37 cellular contexts compared by ENCODE assay signal in the genomic region with DNA sequence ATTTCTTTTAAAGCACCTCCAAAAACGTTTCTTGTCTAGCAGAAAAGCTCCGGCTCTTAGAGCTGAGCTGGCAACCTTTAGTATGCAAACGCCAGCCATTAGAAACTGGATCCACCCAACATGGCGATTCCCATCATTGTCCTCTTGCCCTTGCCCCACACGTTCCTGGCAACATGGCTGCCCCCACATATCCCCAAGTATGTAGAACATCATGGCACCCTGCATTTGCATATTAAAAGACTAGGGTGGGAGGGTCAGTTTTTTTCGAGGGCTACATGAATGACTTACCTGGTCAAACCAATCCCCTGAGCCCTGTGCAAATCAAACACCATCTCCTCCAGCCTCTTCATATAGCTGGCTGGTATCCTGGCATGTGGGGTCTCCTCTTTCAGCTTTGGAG.
"Had no signal": no experiment of that assay in that cellular context is flagged by ENCODE, and none has a peak within 500 bp of the region (broad histone marks: within the 10 kb centered on the region; RNA-seq: fewer than 3 reads in every experiment).

No MANE protein-coding gene starts in this region.

- H3K9me3 Mint-ChIP-seq: activated B cell treated with CpG ODN at 0.5 μM for 24 hours; activated CD4-positive, alpha-beta memory T cell treated with anti-CD3 and anti-CD28 coated beads for 36 hours; activated CD8-positive, alpha-beta T cell treated with anti-CD3 and anti-CD28 coated beads for 36 hours; activated naive CD4-positive, alpha-beta T cell treated with anti-CD3 and anti-CD28 coated beads for 36 hours; activated naive CD4-positive, alpha-beta T cell treated with anti-CD3 and anti-CD28 coated beads, Interleukin-2, amount 50 U/mL, for 72 hours; activated naive CD8-positive, alpha-beta T cell treated with anti-CD3 and anti-CD28 coated beads for 36 hours; activated T-cell treated with anti-CD3 and anti-CD28 coated beads, Interleukin-2, amount 50 U/mL, for 4 hours; activated T-cell treated with anti-CD3 and anti-CD28 coated beads, Interleukin-2, amount 50 U/mL, for 72 hours; activated T-helper 1 cell treated with anti-CD3 and anti-CD28 coated beads, Interleukin-12 subunit alpha, Interleukin-12 subunit beta, Interleukin-2, Interleukin-4 antibody, amounts not matched to agents 30 ng/mL and 10 ng/mL and 1 ng/mL, durations not matched to agents 14 hours and 24 hours and 36 hours; activated T-helper 17 cell treated with anti-CD3 and anti-CD28 coated beads, Interleukin-2, amount 50 U/mL, for 72 hours; T-helper 1 cell treated with Interleukin-12 subunit alpha and Interleukin-12 subunit beta and Interleukin-4 antibody, amounts not matched to agents 30 μg/mL and 1 μg/mL, for 36 hours; T-helper 2 cell treated with Interferon-gamma antibody and Interleukin-4, amounts not matched to agents 5 μg/mL and 100 μg/mL, for 36 hours had no signal

- DNase-seq: activated B cell treated with CpG ODN at 0.5 μM for 24 hours; activated CD4-positive, alpha-beta memory T cell treated with anti-CD3 and anti-CD28 coated beads for 36 hours; activated CD4-positive, alpha-beta T cell treated with anti-CD3 and anti-CD28 coated beads for 4 hours; activated CD4-positive, alpha-beta T cell treated with anti-CD3 and anti-CD28 coated beads, Interleukin-2, amount 10 ng/mL, durations not matched to agents 24 days and 14 days; activated CD4-positive, alpha-beta T cell treated with anti-CD3 and anti-CD28 coated beads, Interleukin-2, amount 50 U/mL, for 1 hour; activated CD4-positive, alpha-beta T cell treated with anti-CD3 and anti-CD28 coated beads, Interleukin-2, amount 50 U/mL, for 4 hours; activated CD4-positive, CD25-positive, alpha-beta regulatory T cell treated with anti-CD3 and anti-CD28 coated beads, Interleukin-2, amount 50 U/mL, for 72 hours; activated CD8-positive, alpha-beta memory T cell treated with anti-CD3 and anti-CD28 coated beads, Interleukin-2, amount 50 U/mL, for 4 hours; activated CD8-positive, alpha-beta T cell treated with anti-CD3 and anti-CD28 coated beads for 36 hours; activated effector memory CD4-positive, alpha-beta T cell treated with anti-CD3 and anti-CD28 coated beads, Interleukin-2, amount 50 U/mL, for 16 hours; activated gamma-delta T cell treated with Interleukin-2 at 50 U/mL for 16 hours; activated naive CD4-positive, alpha-beta T cell; activated naive CD4-positive, alpha-beta T cell treated with anti-CD3 and anti-CD28 coated beads for 36 hours; activated naive CD4-positive, alpha-beta T cell treated with anti-CD3 and anti-CD28 coated beads, Interleukin-2, amount 50 U/mL, for 16 hours; activated naive CD8-positive, alpha-beta T cell treated with anti-CD3 and anti-CD28 coated beads for 36 hours; activated T-cell treated with anti-CD3 and anti-CD28 coated beads for 4 hours; activated T-cell treated with anti-CD3 and anti-CD28 coated beads, Interleukin-2, amount 50 U/mL, for 1 hour; activated T-cell treated with anti-CD3 and anti-CD28 coated beads, Interleukin-2, amount 50 U/mL, for 4 hours; activated T-cell treated with anti-CD3 and anti-CD28 coated beads, Interleukin-2, amount 50 U/mL, for 72 hours; amniotic stem cell; aorta; body of pancreas; brain microvascular endothelial cell; central memory CD4-positive, alpha-beta T cell; SW 1271; T-helper 1 cell; T-helper 2 cell; T-helper 9 cell had no signal

- H3K27ac Mint-ChIP-seq: activated B cell treated with CpG ODN at 0.5 μM for 24 hours; activated CD4-positive, alpha-beta memory T cell treated with anti-CD3 and anti-CD28 coated beads for 36 hours; activated CD4-positive, alpha-beta T cell treated with anti-CD3 and anti-CD28 coated beads, Interleukin-2, amount 10 ng/mL, durations not matched to agents 24 days and 14 days; activated CD8-positive, alpha-beta T cell treated with anti-CD3 and anti-CD28 coated beads for 36 hours; activated naive CD4-positive, alpha-beta T cell treated with anti-CD3 and anti-CD28 coated beads for 36 hours; activated naive CD4-positive, alpha-beta T cell treated with anti-CD3 and anti-CD28 coated beads, Interleukin-2, amount 50 U/mL, for 72 hours; activated naive CD8-positive, alpha-beta T cell treated with anti-CD3 and anti-CD28 coated beads for 36 hours; activated T-cell treated with anti-CD3 and anti-CD28 coated beads, Interleukin-2, amount 50 U/mL, for 72 hours; activated T-helper 1 cell treated with anti-CD3 and anti-CD28 coated beads, Interleukin-12 subunit alpha, Interleukin-12 subunit beta, Interleukin-2, Interleukin-4 antibody, amounts not matched to agents 30 ng/mL and 10 ng/mL and 1 ng/mL, durations not matched to agents 14 hours and 24 hours and 36 hours; activated T-helper 17 cell treated with anti-CD3 and anti-CD28 coated beads, Interleukin-2, amount 50 U/mL, for 72 hours; T-helper 1 cell treated with Interleukin-12 subunit alpha and Interleukin-12 subunit beta and Interleukin-4 antibody, amounts not matched to agents 30 μg/mL and 1 μg/mL, for 36 hours; T-helper 2 cell treated with Interferon-gamma antibody and Interleukin-4, amounts not matched to agents 5 μg/mL and 100 μg/mL, for 36 hours had no signal

- H3K4me1 ChIP-seq: adrenal gland, breast epithelium had no signal

- H3K4me3 ChIP-seq: adrenal gland, body of pancreas, breast epithelium had no signal

- H3K36me3 ChIP-seq: adrenal gland, brain microvascular endothelial cell, breast epithelium had no signal

- H3K27me3 ChIP-seq: adrenal gland, body of pancreas, brain microvascular endothelial cell, breast epithelium had no signal

- H3K27ac ChIP-seq: adrenal gland, brain microvascular endothelial cell, breast epithelium had no signal

- H3K4me1 Mint-ChIP-seq: activated B cell treated with CpG ODN at 0.5 μM for 24 hours; activated T-helper 17 cell treated with anti-CD3 and anti-CD28 coated beads, Interleukin-2, amount 50 U/mL, for 72 hours had no signal

- H3K36me3 Mint-ChIP-seq: activated CD4-positive, alpha-beta memory T cell treated with anti-CD3 and anti-CD28 coated beads for 36 hours; activated naive CD4-positive, alpha-beta T cell treated with anti-CD3 and anti-CD28 coated beads, Interleukin-2, amount 50 U/mL, for 72 hours; activated naive CD8-positive, alpha-beta T cell treated with anti-CD3 and anti-CD28 coated beads for 36 hours had no signal

- H3K4me3 Mint-ChIP-seq: activated B cell treated with CpG ODN at 0.5 μM for 24 hours; activated CD4-positive, alpha-beta memory T cell treated with anti-CD3 and anti-CD28 coated beads for 36 hours; activated CD4-positive, alpha-beta T cell treated with anti-CD3 and anti-CD28 coated beads, Interleukin-2, amount 10 ng/mL, durations not matched to agents 24 days and 14 days; activated CD8-positive, alpha-beta T cell treated with anti-CD3 and anti-CD28 coated beads for 36 hours; activated naive CD4-positive, alpha-beta T cell treated with anti-CD3 and anti-CD28 coated beads for 36 hours; activated naive CD8-positive, alpha-beta T cell treated with anti-CD3 and anti-CD28 coated beads for 36 hours; activated T-cell treated with anti-CD3 and anti-CD28 coated beads, Interleukin-2, amount 50 U/mL, for 4 hours; activated T-cell treated with anti-CD3 and anti-CD28 coated beads, Interleukin-2, amount 50 U/mL, for 72 hours; activated T-helper 1 cell treated with anti-CD3 and anti-CD28 coated beads, Interleukin-12 subunit alpha, Interleukin-12 subunit beta, Interleukin-2, Interleukin-4 antibody, amounts not matched to agents 30 ng/mL and 10 ng/mL and 1 ng/mL, durations not matched to agents 14 hours and 24 hours and 36 hours; activated T-helper 17 cell treated with anti-CD3 and anti-CD28 coated beads, Interleukin-2, amount 50 U/mL, for 72 hours; T-helper 1 cell treated with Interleukin-12 subunit alpha and Interleukin-12 subunit beta and Interleukin-4 antibody, amounts not matched to agents 30 μg/mL and 1 μg/mL, for 36 hours; T-helper 2 cell treated with Interferon-gamma antibody and Interleukin-4, amounts not matched to agents 5 μg/mL and 100 μg/mL, for 36 hours had no signal

- H3K9me3 ChIP-seq: adrenal gland, body of pancreas, breast epithelium had no signal

- FAIRE-seq: astrocyte, TTC549 had no signal
